ENCODE assay signal across 28 cellular contexts in genomic region chr5:176391479-176391878, GRCh38. TPM values are rescaled to one million over a fixed set of nuclear protein-coding genes. Genes with fewer than 3 reads are reported as not detected.
DNase-seq lines count a peak whose midpoint lies in the region; ATAC-seq, FAIRE-seq and TF ChIP-seq lines count a peak whose summit lies in the region.
"Had no signal": no experiment of that assay in that cellular context is flagged by ENCODE, and none has a peak within 500 bp of the region (broad histone marks: within the 10 kb centered on the region; RNA-seq: fewer than 3 reads in every experiment).

No MANE protein-coding gene starts in this region.

- H3K4me3 Mint-ChIP-seq in CD4-positive, alpha-beta T cell: peak overlapping the region; percentile 38
- H3K4me3 Mint-ChIP-seq in H9 (no peak overlapping the region), astrocyte (ENCODE audit: unreplicated experiment) (peak overlapping the region; percentile 34), nephron (peak overlapping the region in 2 of 3 experiments; percentile 9 to 65)
- H3K4me3 Mint-ChIP-seq: mesothelial cell of epicardium, natural killer cell had no signal

- POLR2A ChIA-PET in CD4-positive, alpha-beta T cell (lab: Charles Lee): interaction anchor here (1.2 to 4.8 kb wide), 3 partner anchors 24 to 146 kb away, joined by 3 to 77 read pairs (median 29); partner anchors contain the start of genes KIAA1191 and RNF44

- no peak overlapping the region for H3K56ac ChIP-seq in H9 (ENCODE audit: insufficient read length, low read depth, low read length)

- H2BK12ac ChIP-seq in H9 (ENCODE audit: insufficient read length, low read depth, low read length): no peak overlapping the region

- no peaks in the 10 kb centered on the region for H3K4me1 ChIP-seq in H9 (ENCODE audit: insufficient read depth, low read length)
- peaks cover 13% of the 10 kb centered on the region for H3K4me1 ChIP-seq in astrocyte (ENCODE audit: insufficient read depth, low read length)

- no CpG with 5 or more reads among the region's 4 CpGs for WGBS in H9 (ENCODE audit: extremely low coverage, insufficient read length, low lambda C conversion rate)

- H3K14ac ChIP-seq in H9 (ENCODE audit: insufficient read depth, low read length): no peak overlapping the region

- ATAC-seq in CD4-positive, alpha-beta T cell (ENCODE audit: poor library complexity): no peak
- no peak for ATAC-seq in GM18867 (IDR thresholded peaks at IDR 0.05; ENCODE audit: unreplicated experiment)
- ATAC-seq: activated CD8-positive, alpha-beta memory T cell treated with anti-CD3 and anti-CD28 coated beads, Interleukin-2, amount 10 ng/mL, durations not matched to agents 7 days and 5 days; body of pancreas; left ventricle myocardium superior; natural killer cell; stimulated activated naive CD8-positive, alpha-beta T cell treated with anti-CD3 and anti-CD28 coated beads, Interleukin-15, Interleukin-2, amounts not matched to agents 100 U/mL and 50 U/mL, for 24 hours had no signal

- H2BK20ac ChIP-seq in H9 (ENCODE audit: low read depth, low read length, poor library complexity, severe bottlenecking): no peak overlapping the region

- H3K36me3 ChIP-seq in astrocyte (ENCODE audit: insufficient read depth, low read length): peaks cover 4% of the 10 kb centered on the region

- H2BK5ac ChIP-seq in H9 (ENCODE audit: insufficient read length, low read length): no peak overlapping the region

- peaks cover 8% of the 10 kb centered on the region; the same call in 1 of the 2 replicates for H3K79me2 ChIP-seq in H9 (ENCODE audit: insufficient read depth, low read length)
- peaks cover 30% of the 10 kb centered on the region for H3K79me2 ChIP-seq in astrocyte (ENCODE audit: insufficient read depth, low read length)

- intact Hi-C loops in CD4-positive, alpha-beta T cell (cut with DNase I, micrococcal nuclease): loop anchor here in 1 of 2 experiments (2.0 kb wide), 1 partner anchor 257 kb away; no protein-coding TSS in a partner anchor

- peaks cover 46% of the 10 kb centered on the region for H3K36me3 Mint-ChIP-seq in CD4-positive, alpha-beta T cell (ENCODE audit: low read depth)
- H3K36me3 Mint-ChIP-seq in H9 (ENCODE audit: insufficient read depth in 1 of 3, low read depth in 3 of 3) (peaks cover 8 to 22% (median 10%) of the 10 kb centered on the region in 3 experiments; a peak in 6 of 7 replicates), astrocyte (ENCODE audit: low read depth, unreplicated experiment) (peaks cover 9% of the 10 kb centered on the region), nephron (ENCODE audit: low read depth) (peaks cover 9% of the 10 kb centered on the region)
- H3K36me3 Mint-ChIP-seq: natural killer cell had no signal

- no peak overlapping the region for H3K4me3 ChIP-seq in astrocyte (ENCODE audit: insufficient read depth, low read depth, low read length)
- H3K4me3 ChIP-seq: body of pancreas, right atrium auricular region had no signal

- no peaks in the 10 kb centered on the region for H3K27me3 ChIP-seq in CD4-positive, alpha-beta T cell (ENCODE audit: control insufficient read depth, insufficient read depth, low read length)
- H3K27me3 ChIP-seq in H9 (ENCODE audit: insufficient read depth, low read length) (no peaks in the 10 kb centered on the region), astrocyte (ENCODE audit: insufficient read depth, low read length) (no peaks in the 10 kb centered on the region)
- H3K27me3 ChIP-seq: body of pancreas, right atrium auricular region had no signal

- peak overlapping the region; percentile 97 for H3K27ac Mint-ChIP-seq in CD4-positive, alpha-beta T cell
- no peak overlapping the region for H3K27ac Mint-ChIP-seq in H9
- H3K27ac Mint-ChIP-seq in astrocyte (ENCODE audit: unreplicated experiment): no peak overlapping the region
- H3K27ac Mint-ChIP-seq in nephron: peak overlapping the region in 2 of 3 experiments; percentile 38 to 66
- H3K27ac Mint-ChIP-seq: activated CD8-positive, alpha-beta memory T cell treated with anti-CD3 and anti-CD28 coated beads, Interleukin-2, amount 10 ng/mL, durations not matched to agents 7 days and 5 days; mesothelial cell of epicardium had no signal

- H3K4me1 Mint-ChIP-seq in CD4-positive, alpha-beta T cell (ENCODE audit: low read depth): peaks cover 27% of the 10 kb centered on the region
- H3K4me1 Mint-ChIP-seq in H9 (peaks cover 10 to 12% of the 10 kb centered on the region in 2 experiments), astrocyte (ENCODE audit: low read depth, unreplicated experiment) (peaks cover 11% of the 10 kb centered on the region), nephron (peaks cover 28% of the 10 kb centered on the region)

- H4K8ac ChIP-seq in H9 (replicated peaks; ENCODE audit: insufficient read length, low read depth, low read length): no peak overlapping the region

- no peaks in the 10 kb centered on the region for H3K79me1 ChIP-seq in H9 (ENCODE audit: insufficient read depth, low read depth, low read length, poor library complexity, severe bottlenecking)

- H3K4me2 ChIP-seq in H9 (ENCODE audit: insufficient read depth, insufficient read length, low read length) (no peak overlapping the region), astrocyte (ENCODE audit: low read length) (no peak overlapping the region)
- H3K4me2 ChIP-seq: SK-N-SH had no signal

- no peak overlapping the region for H2BK15ac ChIP-seq in H9 (ENCODE audit: low read depth, low read length)

- no peak overlapping the region for H3T11ph ChIP-seq in H9 (ENCODE audit: low read length)

- H3K9me3 Mint-ChIP-seq in CD4-positive, alpha-beta T cell: no peaks in the 10 kb centered on the region
- peaks cover 0 to 3% of the 10 kb centered on the region in 2 experiments; a peak in 1 of 5 replicates for H3K9me3 Mint-ChIP-seq in H9
- H3K9me3 Mint-ChIP-seq in astrocyte (ENCODE audit: unreplicated experiment): no peaks in the 10 kb centered on the region
- H3K9me3 Mint-ChIP-seq in nephron: no peaks in the 10 kb centered on the region
- H3K9me3 Mint-ChIP-seq: activated T-helper 1 cell treated with anti-CD3 and anti-CD28 coated beads, Interleukin-12 subunit alpha, Interleukin-12 subunit beta, Interleukin-2, Interleukin-4 antibody, amounts not matched to agents 30 ng/mL and 10 ng/mL and 1 ng/mL, durations not matched to agents 14 hours and 24 hours and 36 hours; CD8-positive, alpha-beta memory T cell; mesothelial cell of epicardium; natural killer cell had no signal

- no peak for DNase-seq in CD4-positive, alpha-beta T cell
- DNase-seq in H9 (no peak), astrocyte (ENCODE audit: low read depth) (no peak), HPDE6-E6E7 (ENCODE audit: extremely low spot score) (no peak), HK-2 (ENCODE audit: unreplicated experiment) (no peak)
- DNase-seq: activated CD4-positive, alpha-beta T cell treated with anti-CD3 and anti-CD28 coated beads for 4 hours; activated CD8-positive, alpha-beta memory T cell treated with anti-CD3 and anti-CD28 coated beads, Interleukin-2, amount 10 ng/mL, durations not matched to agents 7 days and 5 days; body of pancreas; CD8-positive, alpha-beta memory T cell; effector CD4-positive, alpha-beta T cell; foreskin melanocyte; hippocampal formation; left ventricle myocardium superior; natural killer cell; NCI-H1694 treated with DMSO at 0.1 percent for 48 hours; NCI-H226; NCI-H774; SK-N-SH; stimulated activated CD4-positive, alpha-beta T cell treated with anti-CD3 and anti-CD28 coated beads, Interleukin-4, amount 100 ng/mL, for 4 hours; stimulated activated naive CD8-positive, alpha-beta T cell treated with anti-CD3 and anti-CD28 coated beads, Interleukin-15, Interleukin-2, amounts not matched to agents 100 U/mL and 50 U/mL, for 24 hours; T-helper 2 cell had no signal

- peaks cover 7% of the 10 kb centered on the region for H3K23me2 ChIP-seq in H9 (ENCODE audit: insufficient read length, low read depth, low read length, poor library complexity, severe bottlenecking)

- TF ChIP-seq CTCF in CD4-positive, alpha-beta T cell (IDR thresholded peaks at IDR 0.05): no peak
- TF ChIP-seq CTCF in H9 (conservative IDR thresholded peaks at IDR 0.05) (peak; percentile 39; the same call in 2 of the 3 replicates), astrocyte (IDR thresholded peaks at IDR 0.05; ENCODE audit: insufficient read depth, low read depth, low read length) (no peak), nephron (IDR thresholded peaks at IDR 0.05; ENCODE audit: unreplicated experiment in 3 of 3) (no peak)

- no peaks in the 10 kb centered on the region for H3K9me3 ChIP-seq in CD4-positive, alpha-beta T cell (ENCODE audit: control insufficient read depth, low read length)
- H3K9me3 ChIP-seq in H9 (ENCODE audit: control insufficient read depth, low read depth, low read length) (no peaks in the 10 kb centered on the region), astrocyte (ENCODE audit: insufficient read depth, low read depth, low read length) (no peaks in the 10 kb centered on the region)
- H3K9me3 ChIP-seq: body of pancreas, right atrium auricular region, SK-N-SH had no signal

- H3K18ac ChIP-seq in H9 (ENCODE audit: insufficient read length, low read depth, low read length): no peak overlapping the region

- H2AK5ac ChIP-seq in H9 (ENCODE audit: insufficient read length, low read length): no peak overlapping the region

- H3K4ac ChIP-seq in H9 (ENCODE audit: low read depth, low read length): no peak overlapping the region

- H3K9ac ChIP-seq in H9 (ENCODE audit: extremely low read depth, insufficient read length, low read length) (no peak overlapping the region), astrocyte (ENCODE audit: low read length) (no peak overlapping the region)
- H3K9ac ChIP-seq: SK-N-SH had no signal

- H2BK120ac ChIP-seq in H9 (ENCODE audit: low read depth, low read length, poor library complexity, severe bottlenecking): no peak overlapping the region

- no peak overlapping the region for H4K91ac ChIP-seq in H9 (ENCODE audit: insufficient read length, low read depth, low read length)

- H3K27me3 Mint-ChIP-seq in CD4-positive, alpha-beta T cell: no peaks in the 10 kb centered on the region
- H3K27me3 Mint-ChIP-seq in H9 (ENCODE audit: low read depth) (no peaks in the 10 kb centered on the region), astrocyte (ENCODE audit: low read depth, unreplicated experiment) (no peaks in the 10 kb centered on the region), nephron (ENCODE audit: low read depth) (no peaks in the 10 kb centered on the region)
- H3K27me3 Mint-ChIP-seq: activated CD8-positive, alpha-beta memory T cell treated with anti-CD3 and anti-CD28 coated beads, Interleukin-2, amount 10 ng/mL, durations not matched to agents 7 days and 5 days; CD8-positive, alpha-beta memory T cell had no signal

- CTCF ChIA-PET in CD4-positive, alpha-beta T cell (lab: Charles Lee): interaction anchor here (1.9 kb wide), 1 partner anchor 57 kb away, joined by 5 read pairs; the partner anchor contains the start of gene FAF2

- H4K5ac ChIP-seq in H9 (ENCODE audit: insufficient read length, low read depth, low read length): no peak overlapping the region

- H4K20me1 ChIP-seq in H9 (ENCODE audit: control insufficient read depth, insufficient read depth, insufficient read length) (no peaks in the 10 kb centered on the region), astrocyte (ENCODE audit: insufficient read depth, low read length) (peaks cover 14% of the 10 kb centered on the region)

- FAIRE-seq in astrocyte (lab: Jason Lieb, UNC): no peak
- FAIRE-seq: G401.6 had no signal

- H3K27ac ChIP-seq in CD4-positive, alpha-beta T cell (ENCODE audit: low read depth, low read length): no peak overlapping the region
- H3K27ac ChIP-seq in H9 (ENCODE audit: insufficient read length, low read depth, low read length) (no peak overlapping the region), astrocyte (ENCODE audit: low read depth, low read length) (no peak overlapping the region)
- H3K27ac ChIP-seq: body of pancreas had no signal

- no peak overlapping the region for H3K23ac ChIP-seq in H9 (ENCODE audit: insufficient read length, low read depth, low read length)

- H2AFZ ChIP-seq in H9 (ENCODE audit: low read length) (no peak overlapping the region), astrocyte (ENCODE audit: low read depth, low read length) (no peak overlapping the region)

RNA-seq across cellular contexts. Expression of gene HIGD2A, which starts 2.9 kb away (rescaled TPM):
- total RNA-seq in CD4-positive, alpha-beta T cell: 100 to 1,000 TPM in 1 of 2 experiments, 10 to 100 TPM in 1; 98.2 to 104 TPM
- total RNA-seq in H9 (2021) (92.3 and 92.8 TPM in 2 replicates), astrocyte (103 and 108 TPM in 2 replicates)

RNA-seq across cellular contexts. Expression of gene NOP16, which starts 3.1 kb away (rescaled TPM):
- 10 to 100 TPM; 12.0 to 14.5 TPM for total RNA-seq in CD4-positive, alpha-beta T cell
- total RNA-seq in H9 (2021) (104 and 114 TPM in 2 replicates), astrocyte (39.3 and 46.3 TPM in 2 replicates)

RNA-seq across cellular contexts. Expression of gene CLTB, which starts 24.9 kb away (rescaled TPM):
- total RNA-seq in CD4-positive, alpha-beta T cell: 10 to 100 TPM; 69.5 to 73.2 TPM
- total RNA-seq in H9 (2021) (31.6 and 34.5 TPM in 2 replicates), astrocyte (89.2 and 117 TPM in 2 replicates)

RNA-seq across cellular contexts. Expression of gene ARL10, which starts 26.2 kb away (rescaled TPM):
- 1 to 10 TPM; 3.2 to 4.4 TPM for total RNA-seq in CD4-positive, alpha-beta T cell
- 7.9 and 9.6 TPM in 2 replicates for total RNA-seq in H9 (2021)
- total RNA-seq in astrocyte: 13.2 and 14.3 TPM in 2 replicates
- total RNA-seq: H4 had no signal

RNA-seq across cellular contexts. Expression of gene KIAA1191, which starts 29.9 kb away (rescaled TPM):
- total RNA-seq in CD4-positive, alpha-beta T cell: 10 to 100 TPM; 64.8 TPM
- total RNA-seq in H9 (2021): 128 and 136 TPM in 2 replicates
- total RNA-seq in astrocyte: 163 and 164 TPM in 2 replicates

Comparison
In these comparisons a context has a peak if more than half of its experiments do, and no peak if none do; other contexts are left out.
1. H3K27ac Mint-ChIP-seq: peak in CD4-positive, alpha-beta T cell (single experiment) and nephron (2 of 3); none in H9 (0 of 3) and astrocyte (single experiment).
2. H3K4me3 Mint-ChIP-seq: peak in CD4-positive, alpha-beta T cell (single experiment), astrocyte (single experiment) and nephron (2 of 3); none in H9 (0 of 2).